Comparison of ENCODE assay signal across 8 cellular contexts in genomic region chr19:45817010-45817724, GRCh38. TPM values are rescaled to one million over a fixed set of nuclear protein-coding genes. Genes with fewer than 3 reads are reported as not detected.
A peak's percentile ranks its signal among the peaks of the same experiment; 100 is the strongest.
DNase-seq lines count a peak whose midpoint lies in the region; ATAC-seq and TF ChIP-seq lines count a peak whose summit lies in the region.

No MANE protein-coding gene starts in this region.

- DNase-seq in GM04504 (ENCODE audit: low read depth): peak; percentile 81
- DNase-seq in NCI-H1048 (lab: John Stamatoyannopoulos, UW): peak; percentile 85
- DNase-seq in SKM-1 (lab: John Stamatoyannopoulos, UW; ENCODE audit: unreplicated experiment): peak; percentile 26
- peak; percentile 92 to 99 for DNase-seq in activated naive CD4-positive, alpha-beta T cell treated with anti-CD3 and anti-CD28 coated beads, Interleukin-2, amount 50 U/mL, for 72 hours (ENCODE audit: low spot score in 2 of 2)
- DNase-seq in Right ventricle myocardium superior: peak; percentile 96
- peak; percentile 67 to 97 (median 85) for DNase-seq in posterior cingulate gyrus
- DNase-seq in vagina (ENCODE audit: extremely low spot score in 2 of 2): peak in 1 of 2 donors; percentile 78

- H3K27me3 ChIP-seq in vagina: no peaks in the 10 kb centered on the region

- H3K36me3 ChIP-seq in vagina: peaks cover 0 to 13% of the 10 kb centered on the region in 2 donors

- no peaks in the 10 kb centered on the region for H3K9me3 Mint-ChIP-seq in activated naive CD4-positive, alpha-beta T cell treated with anti-CD3 and anti-CD28 coated beads, Interleukin-2, amount 50 U/mL, for 72 hours

- TF ChIP-seq CTCF in vagina (IDR thresholded peaks at IDR 0.05): peak; percentile 90 to 97 (median 94)

- intact Hi-C loops in Right ventricle myocardium superior (cut with DNase I) (no loop called here), posterior cingulate gyrus (cut with DNase I) (no loop called here), vagina (cut with DNase I) (loop anchor here (10.0 kb wide), 2 partner anchors 68 to 198 kb away; partner anchors contain the start of gene IRF2BP1)

- H3K4me3 ChIP-seq in vagina: no peak overlapping the region

- ATAC-seq in HG02571 (IDR thresholded peaks at IDR 0.05; ENCODE audit: unreplicated experiment) (peak; percentile 77), Right ventricle myocardium superior (ENCODE audit: poor library complexity) (peak; percentile 90)
- ATAC-seq in activated naive CD4-positive, alpha-beta T cell treated with anti-CD3 and anti-CD28 coated beads, Interleukin-2, amount 50 U/mL, for 72 hours: peak; percentile 95

- no peaks in the 10 kb centered on the region for H3K36me3 Mint-ChIP-seq in activated naive CD4-positive, alpha-beta T cell treated with anti-CD3 and anti-CD28 coated beads, Interleukin-2, amount 50 U/mL, for 72 hours

- peak overlapping the region; percentile 60 for H3K27ac ChIP-seq in vagina

- no peaks in the 10 kb centered on the region for H3K9me3 ChIP-seq in vagina

- peak overlapping the region in 1 of 2 donors; percentile 44 for H3K27ac Mint-ChIP-seq in activated naive CD4-positive, alpha-beta T cell treated with anti-CD3 and anti-CD28 coated beads, Interleukin-2, amount 50 U/mL, for 72 hours

- no peak for TF ChIP-seq POLR2A in vagina (IDR thresholded peaks at IDR 0.05)

- peaks cover 18% of the 10 kb centered on the region for H3K4me1 ChIP-seq in vagina

RNA-seq across cellular contexts. Expression of gene RSPH6A, which starts 2.1 kb away (rescaled TPM):
- total RNA-seq in activated naive CD4-positive, alpha-beta T cell treated with anti-CD3 and anti-CD28 coated beads, Interleukin-2, amount 50 U/mL, for 72 hours: under 1 TPM; 0.14 to 0.39 TPM
- total RNA-seq in Right ventricle myocardium superior (0.08 TPM), vagina (not detected)

RNA-seq across cellular contexts. Expression of gene DMWD, which starts 24.5 kb away (rescaled TPM):
- 10 to 100 TPM; 20.4 to 20.5 TPM for total RNA-seq in activated naive CD4-positive, alpha-beta T cell treated with anti-CD3 and anti-CD28 coated beads, Interleukin-2, amount 50 U/mL, for 72 hours
- total RNA-seq in Right ventricle myocardium superior (57.2 TPM), vagina (31.2 TPM)

RNA-seq across cellular contexts. Expression of gene DMPK, which starts 34.9 kb away (rescaled TPM):
- total RNA-seq in activated naive CD4-positive, alpha-beta T cell treated with anti-CD3 and anti-CD28 coated beads, Interleukin-2, amount 50 U/mL, for 72 hours: 10 to 100 TPM; 11.1 to 13.8 TPM
- total RNA-seq in Right ventricle myocardium superior: 237 TPM
- total RNA-seq in vagina: 29.0 TPM

RNA-seq across cellular contexts. Expression of gene SYMPK, which starts 45.8 kb away (rescaled TPM):
- total RNA-seq in activated naive CD4-positive, alpha-beta T cell treated with anti-CD3 and anti-CD28 coated beads, Interleukin-2, amount 50 U/mL, for 72 hours: 100 to 1,000 TPM in 1 of 2 donors, 10 to 100 TPM in 1; 85.8 to 118 TPM
- 29.6 TPM for total RNA-seq in Right ventricle myocardium superior
- 43.2 TPM for total RNA-seq in vagina

RNA-seq across cellular contexts. Expression of gene FOXA3, which starts 47.0 kb away (rescaled TPM):
- total RNA-seq in activated naive CD4-positive, alpha-beta T cell treated with anti-CD3 and anti-CD28 coated beads, Interleukin-2, amount 50 U/mL, for 72 hours: 1 to 10 TPM in 1 of 2 donors, under 1 TPM in 1; 0.46 to 1.3 TPM
- total RNA-seq in Right ventricle myocardium superior: not detected
- not detected for total RNA-seq in vagina
